ENCODE assay signal across 2 cellular contexts in genomic region chr3:142319912-142320311, GRCh38.
A peak's percentile ranks its signal among the peaks of the same experiment; 100 is the strongest.
TF ChIP-seq lines count a peak whose summit lies in the region.

No MANE protein-coding gene starts in this region.

TF ChIP-seq in GM23338, 12 proteins besides CTCF, POLR2A, EP300 and RAD21 (continued from another document):
- no peak for TF ChIP-seq ZNF462 (CRISPR knock-in tag; IDR thresholded peaks at IDR 0.05)
- TF ChIP-seq ETS1 (IDR thresholded peaks at IDR 0.05), result no peak
- no peak for TF ChIP-seq STAT1 (IDR thresholded peaks at IDR 0.05; ENCODE audit: unreplicated experiment)

TF ChIP-seq in K562, 482 proteins besides CTCF, POLR2A, EP300 and RAD21 (continued from another document):
- TF ChIP-seq CHD7 (IDR thresholded peaks at IDR 0.05; ENCODE audit: low read depth, low read length) (no peak), HINFP (tag; conservative IDR thresholded peaks at IDR 0.05; ENCODE audit: low read depth) (no peak), SIN3B (IDR thresholded peaks at IDR 0.05; ENCODE audit: low read depth) (no peak), HNRNPK (IDR thresholded peaks at IDR 0.05; ENCODE audit: low read depth, low read length, poor library complexity, severe bottlenecking) (no peak), MEF2A (IDR thresholded peaks at IDR 0.05; ENCODE audit: control insufficient read depth, low read depth, low read length) (peak; percentile 62), HLTF (IDR thresholded peaks at IDR 0.05) (no peak), ZNF407 (IDR thresholded peaks at IDR 0.05; ENCODE audit: low read depth) (no peak), ZNF589 (CRISPR knock-in tag; IDR thresholded peaks at IDR 0.05; ENCODE audit: low read depth) (no peak), ZNF324 (CRISPR knock-in tag; IDR thresholded peaks at IDR 0.05) (no peak), SMARCA4 (IDR thresholded peaks at IDR 0.05) (no peak), HDAC1 (IDR thresholded peaks at IDR 0.05) (peak in 1 of 2 experiments; percentile 31; a peak in 1 of 4 replicates), CREB1 (IDR thresholded peaks at IDR 0.05) (no peak), CREB1 (CRISPR knock-in tag; IDR thresholded peaks at IDR 0.05) (no peak), NCOR1 (IDR thresholded peaks at IDR 0.05) (no peak), CXXC5 (CRISPR knock-in tag; IDR thresholded peaks at IDR 0.05) (no peak)
